14 cellular contexts compared by ENCODE assay signal in genomic region chr22:16955678-16956210, GRCh38. TPM values are rescaled to one million over a fixed set of nuclear protein-coding genes. Genes with fewer than 3 reads are reported as not detected.
A peak's percentile ranks its signal among the peaks of the same experiment; 100 is the strongest.
DNase-seq lines count a peak whose midpoint lies in the region; ATAC-seq and TF ChIP-seq lines count a peak whose summit lies in the region.
"Had no signal": no experiment of that assay in that cellular context is flagged by ENCODE, and none has a peak within 500 bp of the region (broad histone marks: within the 10 kb centered on the region; RNA-seq: fewer than 3 reads in every experiment).

No MANE protein-coding gene starts in this region.

- H3K9me3 ChIP-seq in DOHH2 (ENCODE audit: control insufficient read depth, insufficient read depth, low read length) = no peaks in the 10 kb centered on the region
- H3K9me3 ChIP-seq: mucosa of descending colon, ovary had no signal

- 0 out of 2 replicates have a peak overlapping the region, but pooled peaks have one; percentile 26 for H3K4me2 ChIP-seq in DOHH2 (ENCODE audit: low read length)

- CTCF ChIA-PET in activated CD4-positive, alpha-beta T cell treated with anti-CD3 and anti-CD28 coated beads for 36 hours (lab: Charles Lee) = no interaction called here
- CTCF ChIA-PET in activated CD4-positive, alpha-beta T cell treated with anti-CD3 and anti-CD28 coated beads, Interleukin-2, amount 10 ng/mL, durations not matched to agents 7 days and 5 days (lab: Charles Lee) = interaction anchor here (1.2 kb wide), 1 partner anchor 17 kb away, joined by 3 read pairs; no protein-coding TSS in a partner anchor

- no peak overlapping the region for H3K27ac ChIP-seq in DOHH2 (ENCODE audit: low read depth, low read length)
- H3K27ac ChIP-seq: ovary had no signal

- no peak for ATAC-seq in activated CD4-positive, alpha-beta T cell treated with anti-CD3 and anti-CD28 coated beads for 36 hours
- ATAC-seq in esophagus mucosa = no peak
- no peak for ATAC-seq in HG02610 (IDR thresholded peaks at IDR 0.05; ENCODE audit: unreplicated experiment)
- ATAC-seq: mucosa of descending colon had no signal

- no peaks in the 10 kb centered on the region for H3K36me3 ChIP-seq in DOHH2 (ENCODE audit: control insufficient read depth, low read length)
- H3K36me3 ChIP-seq: ovary had no signal

- TF ChIP-seq CTCF in DOHH2 (IDR thresholded peaks at IDR 0.05; ENCODE audit: low read depth, low read length, poor library complexity, severe bottlenecking) = no peak

- peaks cover 16% of the 10 kb centered on the region for H3K4me1 ChIP-seq in DOHH2 (ENCODE audit: control insufficient read depth, low read length)

- no peaks in the 10 kb centered on the region for H3K27me3 ChIP-seq in DOHH2 (ENCODE audit: control insufficient read depth, low read length)
- H3K27me3 ChIP-seq: ovary had no signal

- no peaks in the 10 kb centered on the region for H3K9me3 Mint-ChIP-seq in activated CD4-positive, alpha-beta T cell treated with anti-CD3 and anti-CD28 coated beads for 36 hours (ENCODE audit: low read depth)
- no peaks in the 10 kb centered on the region for H3K9me3 Mint-ChIP-seq in activated CD4-positive, alpha-beta T cell treated with anti-CD3 and anti-CD28 coated beads, Interleukin-2, amount 10 ng/mL, durations not matched to agents 7 days and 5 days
- H3K9me3 Mint-ChIP-seq: type B pancreatic cell had no signal

- no peaks in the 10 kb centered on the region for H3K79me2 ChIP-seq in DOHH2 (ENCODE audit: control insufficient read depth, low read length)

- H3K4me3 Mint-ChIP-seq in activated CD4-positive, alpha-beta T cell treated with anti-CD3 and anti-CD28 coated beads for 36 hours = no peak overlapping the region
- no peak overlapping the region for H3K4me3 Mint-ChIP-seq in activated CD4-positive, alpha-beta T cell treated with anti-CD3 and anti-CD28 coated beads, Interleukin-2, amount 10 ng/mL, durations not matched to agents 7 days and 5 days
- H3K4me3 Mint-ChIP-seq: type B pancreatic cell had no signal

- H3K4me3 ChIP-seq in DOHH2 (ENCODE audit: low read length) = no peak overlapping the region
- H3K4me3 ChIP-seq: mucosa of descending colon, ovary had no signal

- H3F3A ChIP-seq in DOHH2 (ENCODE audit: control insufficient read depth, insufficient read depth) = no peaks in the 10 kb centered on the region

- POLR2A ChIA-PET in activated CD4-positive, alpha-beta T cell treated with anti-CD3 and anti-CD28 coated beads for 36 hours (lab: Charles Lee) = no interaction called here
- POLR2A ChIA-PET in activated CD4-positive, alpha-beta T cell treated with anti-CD3 and anti-CD28 coated beads, Interleukin-2, amount 10 ng/mL, durations not matched to agents 7 days and 5 days (lab: Charles Lee) = no interaction called here

- H3K4me1 Mint-ChIP-seq in activated CD4-positive, alpha-beta T cell treated with anti-CD3 and anti-CD28 coated beads for 36 hours = no peaks in the 10 kb centered on the region
- no peaks in the 10 kb centered on the region for H3K4me1 Mint-ChIP-seq in activated CD4-positive, alpha-beta T cell treated with anti-CD3 and anti-CD28 coated beads, Interleukin-2, amount 10 ng/mL, durations not matched to agents 7 days and 5 days

- no peaks in the 10 kb centered on the region for H3K36me3 Mint-ChIP-seq in activated CD4-positive, alpha-beta T cell treated with anti-CD3 and anti-CD28 coated beads for 36 hours (ENCODE audit: low read depth)
- no peaks in the 10 kb centered on the region for H3K36me3 Mint-ChIP-seq in activated CD4-positive, alpha-beta T cell treated with anti-CD3 and anti-CD28 coated beads, Interleukin-2, amount 10 ng/mL, durations not matched to agents 7 days and 5 days (ENCODE audit: low read depth)
- H3K36me3 Mint-ChIP-seq: type B pancreatic cell had no signal

- no peaks in the 10 kb centered on the region for H3K9me2 ChIP-seq in DOHH2 (replicated peaks; ENCODE audit: control insufficient read depth, low read length)

- no peaks in the 10 kb centered on the region for H3K27me3 Mint-ChIP-seq in activated CD4-positive, alpha-beta T cell treated with anti-CD3 and anti-CD28 coated beads for 36 hours
- H3K27me3 Mint-ChIP-seq in activated CD4-positive, alpha-beta T cell treated with anti-CD3 and anti-CD28 coated beads, Interleukin-2, amount 10 ng/mL, durations not matched to agents 7 days and 5 days = no peaks in the 10 kb centered on the region
- H3K27me3 Mint-ChIP-seq: type B pancreatic cell had no signal

- no peaks in the 10 kb centered on the region for H4K20me1 ChIP-seq in DOHH2 (ENCODE audit: control insufficient read depth, insufficient read depth, low read depth, low read length)

- intact Hi-C loops in activated CD4-positive, alpha-beta T cell treated with anti-CD3 and anti-CD28 coated beads for 36 hours (cut with DNase I, micrococcal nuclease) = no loop called here

- no peak overlapping the region for H3K27ac Mint-ChIP-seq in activated CD4-positive, alpha-beta T cell treated with anti-CD3 and anti-CD28 coated beads for 36 hours
- no peak overlapping the region for H3K27ac Mint-ChIP-seq in activated CD4-positive, alpha-beta T cell treated with anti-CD3 and anti-CD28 coated beads, Interleukin-2, amount 10 ng/mL, durations not matched to agents 7 days and 5 days
- H3K27ac Mint-ChIP-seq: type B pancreatic cell had no signal

- peak; percentile 18 for DNase-seq in activated CD4-positive, alpha-beta T cell treated with anti-CD3 and anti-CD28 coated beads for 36 hours
- DNase-seq in activated CD4-positive, alpha-beta T cell treated with anti-CD3 and anti-CD28 coated beads, Interleukin-2, amount 10 ng/mL, durations not matched to agents 7 days and 5 days = no peak
- DNase-seq in SHP77 treated with DMSO at 0.1 percent for 48 hours (lab: John Stamatoyannopoulos, UW) (peak; percentile 53), midbrain (lab: John Stamatoyannopoulos, UW) (peak; percentile 34), LoVo (ENCODE audit: low spot score) (no peak)
- DNase-seq: activated CD4-positive, alpha-beta T cell treated with anti-CD3 and anti-CD28 coated beads for 1 hour; mucosa of descending colon; NCI-H187; ovary; SW 1271 had no signal

RNA-seq across cellular contexts. Expression of gene GAB4, which starts 52.3 kb away (rescaled TPM):
- total RNA-seq in activated CD4-positive, alpha-beta T cell treated with anti-CD3 and anti-CD28 coated beads for 36 hours = not detected
- total RNA-seq in activated CD4-positive, alpha-beta T cell treated with anti-CD3 and anti-CD28 coated beads, Interleukin-2, amount 10 ng/mL, durations not matched to agents 7 days and 5 days = not detected
- not detected for total RNA-seq in esophagus mucosa
- total RNA-seq: mucosa of descending colon, ovary had no signal

Comparison
In these comparisons a context has a peak if more than half of its experiments do, and no peak if none do; other contexts are left out.
1. DNase-seq: peak in activated CD4-positive, alpha-beta T cell treated with anti-CD3 and anti-CD28 coated beads for 36 hours (single experiment), SHP77 treated with DMSO at 0.1 percent for 48 hours (single experiment) and midbrain (single experiment); none in activated CD4-positive, alpha-beta T cell treated with anti-CD3 and anti-CD28 coated beads, Interleukin-2, amount 10 ng/mL, durations not matched to agents 7 days and 5 days (single experiment) and LoVo (single experiment).